In genomic region chr9:76985581-76985980, GRCh38 we compare ENCODE assay signal across 24 cellular contexts. TPM values are rescaled to one million over a fixed set of nuclear protein-coding genes. Genes with fewer than 3 reads are reported as not detected.
"Had no signal": no experiment of that assay in that cellular context is flagged by ENCODE, and none has a peak within 500 bp of the region (broad histone marks: within the 10 kb centered on the region; RNA-seq: fewer than 3 reads in every experiment).

No MANE protein-coding gene starts in this region.

- ATAC-seq: gastrocnemius medialis; left lobe of liver; stimulated activated memory B cell treated with anti-CD40 and anti-IgM and Interleukin-4, amounts not matched to agents 10 μg/mL and 1 μg/mL and 100 μg/mL, for 72 hours; upper lobe of right lung had no signal

- H3K27ac ChIP-seq: gastrocnemius medialis, sigmoid colon, spleen, upper lobe of right lung, WERI-Rb-1 had no signal

- H3K4me3 ChIP-seq: dorsolateral prefrontal cortex, gastrocnemius medialis, sigmoid colon, spleen, upper lobe of right lung had no signal

- H3K36me3 ChIP-seq: gastrocnemius medialis, sigmoid colon, spleen, upper lobe of right lung, WERI-Rb-1 had no signal

- H3K4me1 ChIP-seq: gastrocnemius medialis, spleen, upper lobe of right lung had no signal

- H3K9me3 ChIP-seq: gastrocnemius medialis, sigmoid colon, spleen, upper lobe of right lung had no signal

- H3K27me3 ChIP-seq: sigmoid colon had no signal

- DNase-seq: activated CD4-positive, alpha-beta T cell treated with anti-CD3 and anti-CD28 coated beads for 1 hour; activated CD4-positive, alpha-beta T cell treated with anti-CD3 and anti-CD28 coated beads, Interleukin-2, amount 50 U/mL, for 4 hours; activated gamma-delta T cell treated with Interleukin-2 at 50 U/mL for 16 hours; activated naive CD8-positive, alpha-beta T cell treated with anti-CD3 and anti-CD28 coated beads for 36 hours; erythroblast; gastrocnemius medialis; head of caudate nucleus; midbrain; nephron progenitor cell; nucleus accumbens; sigmoid colon; spleen; stimulated activated CD4-positive, alpha-beta T cell treated with anti-CD3 and anti-CD28 coated beads, Interleukin-4, amount 100 ng/mL, for 4 hours; upper lobe of right lung; WERI-Rb-1 had no signal

RNA-seq across cellular contexts. Expression of gene FOXB2, which starts 33.9 kb away (rescaled TPM):
- total RNA-seq: activated CD8-positive, alpha-beta memory T cell treated with anti-CD3 and anti-CD28 coated beads for 36 hours; activated naive CD8-positive, alpha-beta T cell treated with anti-CD3 and anti-CD28 coated beads for 36 hours; activated T-helper 1 cell treated with anti-CD3 and anti-CD28 coated beads, Interleukin-12 subunit alpha, Interleukin-12 subunit beta, Interleukin-2, Interleukin-4 antibody, amounts not matched to agents 30 ng/mL and 10 ng/mL and 1 ng/mL, durations not matched to agents 14 hours and 24 hours and 36 hours; gastrocnemius medialis; left lobe of liver; lung microvascular endothelial cell; myocyte; renal cortical epithelial cell; sigmoid colon; spleen; upper lobe of right lung had no signal
- polyA plus RNA-seq: keratinocyte, sigmoid colon, spleen had no signal
